Comparison of ENCODE assay signal across 18 cellular contexts in the genomic region with DNA sequence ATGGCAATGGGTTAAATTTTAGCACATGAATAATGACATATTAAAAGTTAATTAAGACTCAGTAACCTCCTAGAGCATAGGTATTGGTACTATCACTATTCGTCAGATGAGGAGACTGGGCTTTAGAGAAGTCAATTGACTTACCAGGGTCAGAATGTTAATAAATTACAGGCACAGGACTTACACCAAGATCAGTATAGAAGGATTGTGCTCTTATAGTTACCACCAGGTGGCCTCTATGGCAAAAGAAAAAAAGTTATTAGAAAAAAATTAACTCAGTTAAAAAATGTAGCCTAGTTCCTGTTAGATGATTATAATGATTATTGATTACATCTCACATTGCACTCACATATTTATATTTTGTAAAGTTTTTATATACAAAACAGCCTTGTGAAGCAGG.
"Had no signal": no experiment of that assay in that cellular context is flagged by ENCODE, and none has a peak within 500 bp of the region (broad histone marks: within the 10 kb centered on the region; RNA-seq: fewer than 3 reads in every experiment).

No MANE protein-coding gene starts in this region.

- H3K4me3 ChIP-seq: lower lobe of right lung, psoas muscle, transverse colon had no signal

- FAIRE-seq: endothelial cell of umbilical vein had no signal

- H3K27ac ChIP-seq: lower lobe of right lung, psoas muscle, transverse colon had no signal

- H3K9me3 ChIP-seq: lower lobe of right lung, psoas muscle, transverse colon had no signal

- H3K27me3 ChIP-seq: transverse colon had no signal

- H3K4me1 ChIP-seq: lower lobe of right lung, psoas muscle, transverse colon had no signal

- H3K36me3 ChIP-seq: lower lobe of right lung, transverse colon had no signal

- DNase-seq: activated CD4-positive, alpha-beta T cell treated with anti-CD3 and anti-CD28 coated beads for 36 hours; activated CD8-positive, alpha-beta memory T cell treated with anti-CD3 and anti-CD28 coated beads, Interleukin-2, amount 50 U/mL, for 48 hours; activated CD8-positive, alpha-beta T cell treated with anti-CD3 and anti-CD28 coated beads for 36 hours; activated naive CD8-positive, alpha-beta T cell treated with anti-CD3 and anti-CD28 coated beads, Interleukin-2, amount 10 ng/mL, durations not matched to agents 7 days and 5 days; anterior cingulate cortex; immature natural killer cell; left cardiac atrium; lower lobe of right lung; naive thymus-derived CD4-positive, alpha-beta T cell; occipital lobe; psoas muscle; stimulated activated CD4-positive, alpha-beta T cell treated with anti-CD3 and anti-CD28 coated beads, Interleukin-2, amount 100 ng/mL, for 24 hours; stimulated activated naive B cell treated with anti-CD40 and anti-IgM and Interleukin-4, amounts not matched to agents 10 μg/mL and 1 μg/mL and 100 μg/mL, for 72 hours; substantia nigra; T1000; transverse colon had no signal

- ATAC-seq: activated CD4-positive, alpha-beta T cell treated with anti-CD3 and anti-CD28 coated beads for 36 hours; activated CD8-positive, alpha-beta T cell treated with anti-CD3 and anti-CD28 coated beads for 36 hours; left cardiac atrium; lower lobe of right lung; naive thymus-derived CD4-positive, alpha-beta T cell; psoas muscle; sciatic nerve; stimulated activated naive B cell treated with anti-CD40 and anti-IgM and Interleukin-4, amounts not matched to agents 10 μg/mL and 1 μg/mL and 100 μg/mL, for 72 hours had no signal
